In the genomic region with DNA sequence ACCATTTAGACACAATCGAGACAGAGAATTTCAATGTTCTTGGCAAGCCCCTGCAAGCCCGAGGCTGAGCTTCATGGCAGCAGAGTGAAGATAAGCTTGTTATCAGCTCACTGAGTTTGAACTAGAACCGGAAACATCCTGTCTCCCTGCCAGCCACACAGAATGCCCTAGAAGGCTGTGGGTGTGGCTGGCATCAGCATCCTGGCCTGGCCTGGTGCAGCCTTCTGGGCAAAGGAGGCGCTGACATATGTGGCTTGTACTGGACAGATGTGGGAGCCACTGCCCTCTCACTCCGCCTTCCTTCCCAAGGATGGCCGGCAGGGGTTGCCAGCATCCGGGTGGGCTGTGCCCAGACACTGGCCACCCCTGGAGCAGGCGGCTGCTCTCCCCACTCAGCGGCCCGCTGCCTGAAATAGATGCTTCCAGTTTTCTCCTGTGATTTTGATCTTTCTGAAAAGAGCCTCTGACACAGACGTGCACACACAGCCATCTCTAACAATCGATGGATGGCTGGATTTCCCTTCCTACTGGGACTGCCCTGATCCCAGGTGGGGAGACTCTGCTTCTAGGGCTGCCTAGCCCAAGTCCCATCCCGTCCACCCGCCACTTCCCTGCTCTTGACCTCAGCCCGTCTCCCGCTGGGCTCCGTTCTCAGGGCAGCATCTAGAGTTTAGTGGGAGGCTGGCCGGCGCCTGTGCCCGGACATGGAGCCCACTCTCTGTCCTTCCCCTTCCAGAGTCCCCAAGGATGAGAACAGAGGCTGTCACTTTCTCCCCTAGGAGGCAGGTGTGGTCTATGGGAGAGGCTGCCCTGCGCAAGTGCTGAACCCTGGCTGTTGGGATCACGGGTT, we compare ENCODE assay signal across 18 cellular contexts.
DNase-seq lines count a peak whose midpoint lies in the region; ATAC-seq and TF ChIP-seq lines count a peak whose summit lies in the region.
"Had no signal": no experiment of that assay in that cellular context is flagged by ENCODE, and none has a peak within 500 bp of the region (broad histone marks: within the 10 kb centered on the region; RNA-seq: fewer than 3 reads in every experiment).

No MANE protein-coding gene starts in this region.

- no peak for TF ChIP-seq POLR2A in gastroesophageal sphincter (IDR thresholded peaks at IDR 0.05)

- no peak overlapping the region for H3K27ac Mint-ChIP-seq in progenitor cell of endocrine pancreas
- H3K27ac Mint-ChIP-seq: activated CD4-positive, alpha-beta T cell treated with anti-CD3 and anti-CD28 coated beads, Interleukin-2, amount 10 ng/mL, durations not matched to agents 7 days and 5 days; activated naive CD8-positive, alpha-beta T cell treated with anti-CD3 and anti-CD28 coated beads, Interleukin-2, amount 10 ng/mL, durations not matched to agents 7 days and 5 days; T-helper 1 cell treated with Interleukin-12 subunit alpha and Interleukin-12 subunit beta and Interleukin-4 antibody, amounts not matched to agents 30 μg/mL and 1 μg/mL, for 36 hours had no signal

- H3K4me3 ChIP-seq in SJCRH30 (no peak overlapping the region), gastroesophageal sphincter (no peak overlapping the region)
- H3K4me3 ChIP-seq: HAP-1, tibial nerve had no signal

- TF ChIP-seq CTCF in gastroesophageal sphincter (IDR thresholded peaks at IDR 0.05) (no peak), progenitor cell of endocrine pancreas (IDR thresholded peaks at IDR 0.05; ENCODE audit: unreplicated experiment) (no peak)

- H3K4me1 ChIP-seq in SJCRH30 = peaks cover 32% of the 10 kb centered on the region
- H3K4me1 ChIP-seq in gastroesophageal sphincter = no peaks in the 10 kb centered on the region
- H3K4me1 ChIP-seq: HAP-1, tibial nerve had no signal

- peaks cover 4% of the 10 kb centered on the region for H3K4me1 Mint-ChIP-seq in progenitor cell of endocrine pancreas (ENCODE audit: low read depth)
- H3K4me1 Mint-ChIP-seq: activated CD4-positive, alpha-beta T cell treated with anti-CD3 and anti-CD28 coated beads, Interleukin-2, amount 10 ng/mL, durations not matched to agents 7 days and 5 days; activated naive CD8-positive, alpha-beta T cell treated with anti-CD3 and anti-CD28 coated beads, Interleukin-2, amount 10 ng/mL, durations not matched to agents 7 days and 5 days had no signal

- ATAC-seq in left colon (peak; percentile 87), gastroesophageal sphincter (no peak), HG03342 (IDR thresholded peaks at IDR 0.05; ENCODE audit: unreplicated experiment) (no peak), GM19397 (IDR thresholded peaks at IDR 0.05; ENCODE audit: unreplicated experiment) (no peak)

- no peaks in the 10 kb centered on the region for H3K27me3 Mint-ChIP-seq in progenitor cell of endocrine pancreas
- H3K27me3 Mint-ChIP-seq: activated CD4-positive, alpha-beta T cell treated with anti-CD3 and anti-CD28 coated beads, Interleukin-2, amount 10 ng/mL, durations not matched to agents 7 days and 5 days had no signal

- 39 to 53% methylated on average over 3 to 8 of the region's 22 CpGs for WGBS in gastroesophageal sphincter (ENCODE audit: low coverage in 1 of 2), 2 donors

- no peaks in the 10 kb centered on the region for H3K36me3 ChIP-seq in SJCRH30
- H3K36me3 ChIP-seq in gastroesophageal sphincter = no peaks in the 10 kb centered on the region
- H3K36me3 ChIP-seq: HAP-1, tibial nerve had no signal

- no peaks in the 10 kb centered on the region for H3K9me3 Mint-ChIP-seq in progenitor cell of endocrine pancreas (ENCODE audit: low read depth)
- H3K9me3 Mint-ChIP-seq: activated CD4-positive, alpha-beta T cell treated with anti-CD3 and anti-CD28 coated beads, Interleukin-2, amount 10 ng/mL, durations not matched to agents 7 days and 5 days; activated naive CD8-positive, alpha-beta T cell treated with anti-CD3 and anti-CD28 coated beads, Interleukin-2, amount 10 ng/mL, durations not matched to agents 7 days and 5 days; T-helper 1 cell treated with Interleukin-12 subunit alpha and Interleukin-12 subunit beta and Interleukin-4 antibody, amounts not matched to agents 30 μg/mL and 1 μg/mL, for 36 hours had no signal

- no peaks in the 10 kb centered on the region for H3K36me3 Mint-ChIP-seq in progenitor cell of endocrine pancreas (ENCODE audit: insufficient read depth)
- H3K36me3 Mint-ChIP-seq: activated naive CD8-positive, alpha-beta T cell treated with anti-CD3 and anti-CD28 coated beads, Interleukin-2, amount 10 ng/mL, durations not matched to agents 7 days and 5 days had no signal

- DNase-seq in DMS153 (lab: John Stamatoyannopoulos, UW) (peak; percentile 53), NCI-H1105 treated with DMSO at 0.1 percent for 48 hours (lab: John Stamatoyannopoulos, UW) (peak; percentile 76), SJCRH30 (peak; percentile 38 to 51), left colon (peak in 1 of 2 donors; percentile 28), progenitor cell of endocrine pancreas (ENCODE audit: low spot score, unreplicated experiment) (no peak)
- DNase-seq: activated CD4-positive, alpha-beta T cell treated with anti-CD3 and anti-CD28 coated beads, Interleukin-2, amount 10 ng/mL, durations not matched to agents 7 days and 5 days; activated naive CD8-positive, alpha-beta T cell treated with anti-CD3 and anti-CD28 coated beads, Interleukin-2, amount 10 ng/mL, durations not matched to agents 7 days and 5 days; activated T-cell treated with anti-CD3 and anti-CD28 coated beads, Interleukin-2, amount 50 U/mL, for 48 hours; DND-41; Kasumi-1; NCI-H2081 treated with DMSO at 0.1 percent for 48 hours; stimulated activated CD4-positive, alpha-beta T cell treated with anti-CD3 and anti-CD28 coated beads, Interleukin-2, amount 100 ng/mL, for 24 hours had no signal

- no peaks in the 10 kb centered on the region for H3K9me3 ChIP-seq in SJCRH30 (replicated peaks)
- H3K9me3 ChIP-seq in gastroesophageal sphincter = no peaks in the 10 kb centered on the region
- H3K9me3 ChIP-seq: HAP-1, tibial nerve had no signal

- intact Hi-C loops in left colon (cut with DNase I, micrococcal nuclease) = no loop called here

- H3K27me3 ChIP-seq in SJCRH30 (no peaks in the 10 kb centered on the region), gastroesophageal sphincter (no peaks in the 10 kb centered on the region)
- H3K27me3 ChIP-seq: tibial nerve had no signal

- no peak overlapping the region for H3K4me3 Mint-ChIP-seq in progenitor cell of endocrine pancreas (ENCODE audit: low read depth)
- H3K4me3 Mint-ChIP-seq: activated CD4-positive, alpha-beta T cell treated with anti-CD3 and anti-CD28 coated beads, Interleukin-2, amount 10 ng/mL, durations not matched to agents 7 days and 5 days; activated naive CD8-positive, alpha-beta T cell treated with anti-CD3 and anti-CD28 coated beads, Interleukin-2, amount 10 ng/mL, durations not matched to agents 7 days and 5 days; T-helper 1 cell treated with Interleukin-12 subunit alpha and Interleukin-12 subunit beta and Interleukin-4 antibody, amounts not matched to agents 30 μg/mL and 1 μg/mL, for 36 hours had no signal

- no peak for TF ChIP-seq EP300 in gastroesophageal sphincter (IDR thresholded peaks at IDR 0.05)

- H3K27ac ChIP-seq in SJCRH30 (peak overlapping the region; percentile 58), gastroesophageal sphincter (no peak overlapping the region)
- H3K27ac ChIP-seq: tibial nerve had no signal
